1 cellular context compared by ENCODE assay signal in genomic region chr4:65670331-65671031, GRCh38.
TF ChIP-seq lines count a peak whose summit lies in the region.

TSS of gene EPHA5 (minus strand) at chr4:65670489. CDS start at chr4:65669742, 747 bp downstream.

TF ChIP-seq in A549, 52 proteins besides CTCF, POLR2A, EP300 and RAD21 (continued from another document):
- TF ChIP-seq MAX (IDR thresholded peaks at IDR 0.05) (peak; percentile 35; the same call in 1 of the 2 replicates), NPAS2 (CRISPR knock-in tag; IDR thresholded peaks at IDR 0.05; ENCODE audit: borderline replicate concordance) (no peak), FOSL2 (IDR thresholded peaks at IDR 0.05) (no peak), FOSL2 (CRISPR knock-in tag; IDR thresholded peaks at IDR 0.05) (no peak), HOXB5 (CRISPR knock-in tag; IDR thresholded peaks at IDR 0.05) (no peak)
